Comparison of ENCODE assay signal across 1 cellular context in the genomic region with DNA sequence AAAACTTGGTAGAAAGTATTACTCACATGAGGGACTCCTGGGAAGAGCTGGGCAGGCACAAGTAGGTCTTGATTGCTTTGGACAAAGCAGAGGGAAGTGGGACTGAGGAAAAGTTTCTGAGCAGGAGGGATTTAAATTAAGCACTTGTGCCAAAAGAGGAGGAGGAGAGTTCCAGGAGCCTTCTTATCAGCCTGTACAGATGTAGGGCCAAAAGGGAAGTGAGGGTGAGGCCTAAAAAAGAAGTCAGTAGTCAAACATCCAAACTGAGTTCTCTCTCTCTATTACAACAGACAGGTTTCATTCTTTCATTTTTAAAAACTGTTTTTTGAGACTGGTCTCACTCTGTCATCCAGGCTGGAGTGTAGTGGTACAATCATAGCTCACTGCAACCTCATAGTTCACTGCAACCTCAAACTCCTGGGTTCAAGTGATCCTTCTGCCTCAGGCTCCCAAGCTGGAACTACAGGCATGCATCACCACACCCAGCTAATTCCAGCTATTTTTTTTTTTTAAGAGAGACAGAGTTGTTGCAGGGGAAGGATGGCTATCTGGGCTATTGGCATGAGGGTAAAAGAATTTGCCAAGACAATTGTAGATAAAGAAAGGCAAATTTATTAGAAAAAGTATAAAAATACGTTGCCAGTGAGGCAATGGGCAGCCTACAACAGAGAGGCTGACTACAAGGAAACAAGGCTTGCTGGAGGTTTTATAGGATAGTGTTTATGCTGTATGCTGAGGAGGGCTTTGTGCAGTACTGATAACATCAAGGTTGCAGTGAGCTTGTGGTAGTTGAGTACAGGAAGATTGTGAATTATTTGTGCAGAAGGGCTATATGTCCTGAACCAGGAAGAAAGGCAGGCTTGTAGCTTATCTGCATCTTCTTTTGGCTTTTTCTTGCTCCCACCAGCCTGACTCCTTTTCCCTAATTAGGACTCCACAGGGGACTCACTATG.
A peak's percentile ranks its signal among the peaks of the same experiment; 100 is the strongest.
TF ChIP-seq lines count a peak whose summit lies in the region.

No MANE protein-coding gene starts in this region.

TF ChIP-seq in K562, 482 proteins besides CTCF, POLR2A, EP300 and RAD21 (continued from another document and continues in another):
- TF ChIP-seq, protein P1, sequence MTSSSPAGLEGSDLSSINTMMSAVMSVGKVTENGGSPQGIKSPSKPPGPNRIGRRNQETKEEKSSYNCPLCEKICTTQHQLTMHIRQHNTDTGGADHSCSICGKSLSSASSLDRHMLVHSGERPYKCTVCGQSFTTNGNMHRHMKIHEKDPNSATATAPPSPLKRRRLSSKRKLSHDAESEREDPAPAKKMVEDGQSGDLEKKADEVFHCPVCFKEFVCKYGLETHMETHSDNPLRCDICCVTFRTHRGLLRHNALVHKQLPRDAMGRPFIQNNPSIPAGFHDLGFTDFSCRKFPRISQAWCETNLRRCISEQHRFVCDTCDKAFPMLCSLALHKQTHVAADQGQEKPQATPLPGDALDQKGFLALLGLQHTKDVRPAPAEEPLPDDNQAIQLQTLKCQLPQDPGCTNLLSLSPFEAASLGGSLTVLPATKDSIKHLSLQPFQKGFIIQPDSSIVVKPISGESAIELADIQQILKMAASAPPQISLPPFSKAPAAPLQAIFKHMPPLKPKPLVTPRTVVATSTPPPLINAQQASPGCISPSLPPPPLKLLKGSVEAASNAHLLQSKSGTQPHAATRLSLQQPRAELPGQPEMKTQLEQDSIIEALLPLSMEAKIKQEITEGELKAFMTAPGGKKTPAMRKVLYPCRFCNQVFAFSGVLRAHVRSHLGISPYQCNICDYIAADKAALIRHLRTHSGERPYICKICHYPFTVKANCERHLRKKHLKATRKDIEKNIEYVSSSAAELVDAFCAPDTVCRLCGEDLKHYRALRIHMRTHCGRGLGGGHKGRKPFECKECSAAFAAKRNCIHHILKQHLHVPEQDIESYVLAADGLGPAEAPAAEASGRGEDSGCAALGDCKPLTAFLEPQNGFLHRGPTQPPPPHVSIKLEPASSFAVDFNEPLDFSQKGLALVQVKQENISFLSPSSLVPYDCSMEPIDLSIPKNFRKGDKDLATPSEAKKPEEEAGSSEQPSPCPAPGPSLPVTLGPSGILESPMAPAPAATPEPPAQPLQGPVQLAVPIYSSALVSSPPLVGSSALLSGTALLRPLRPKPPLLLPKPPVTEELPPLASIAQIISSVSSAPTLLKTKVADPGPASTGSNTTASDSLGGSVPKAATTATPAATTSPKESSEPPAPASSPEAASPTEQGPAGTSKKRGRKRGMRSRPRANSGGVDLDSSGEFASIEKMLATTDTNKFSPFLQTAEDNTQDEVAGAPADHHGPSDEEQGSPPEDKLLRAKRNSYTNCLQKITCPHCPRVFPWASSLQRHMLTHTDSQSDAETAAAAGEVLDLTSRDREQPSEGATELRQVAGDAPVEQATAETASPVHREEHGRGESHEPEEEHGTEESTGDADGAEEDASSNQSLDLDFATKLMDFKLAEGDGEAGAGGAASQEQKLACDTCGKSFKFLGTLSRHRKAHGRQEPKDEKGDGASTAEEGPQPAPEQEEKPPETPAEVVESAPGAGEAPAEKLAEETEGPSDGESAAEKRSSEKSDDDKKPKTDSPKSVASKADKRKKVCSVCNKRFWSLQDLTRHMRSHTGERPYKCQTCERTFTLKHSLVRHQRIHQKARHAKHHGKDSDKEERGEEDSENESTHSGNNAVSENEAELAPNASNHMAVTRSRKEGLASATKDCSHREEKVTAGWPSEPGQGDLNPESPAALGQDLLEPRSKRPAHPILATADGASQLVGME (CRISPR knock-in tag; IDR thresholded peaks at IDR 0.05), result no peak
- TF ChIP-seq, protein P2, sequence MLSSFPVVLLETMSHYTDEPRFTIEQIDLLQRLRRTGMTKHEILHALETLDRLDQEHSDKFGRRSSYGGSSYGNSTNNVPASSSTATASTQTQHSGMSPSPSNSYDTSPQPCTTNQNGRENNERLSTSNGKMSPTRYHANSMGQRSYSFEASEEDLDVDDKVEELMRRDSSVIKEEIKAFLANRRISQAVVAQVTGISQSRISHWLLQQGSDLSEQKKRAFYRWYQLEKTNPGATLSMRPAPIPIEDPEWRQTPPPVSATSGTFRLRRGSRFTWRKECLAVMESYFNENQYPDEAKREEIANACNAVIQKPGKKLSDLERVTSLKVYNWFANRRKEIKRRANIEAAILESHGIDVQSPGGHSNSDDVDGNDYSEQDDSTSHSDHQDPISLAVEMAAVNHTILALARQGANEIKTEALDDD (IDR thresholded peaks at IDR 0.05), result peak; percentile 66; the same call in 1 of the 2 replicates
- no peak for TF ChIP-seq ZNF3 (CRISPR knock-in tag; IDR thresholded peaks at IDR 0.05)
- no peak for TF ChIP-seq TFAM (CRISPR knock-in tag; conservative IDR thresholded peaks at IDR 0.05)
- TF ChIP-seq BRD4 (IDR thresholded peaks at IDR 0.05), result peak; percentile 69; the same call in 1 of the 2 replicates
- TF ChIP-seq, protein P3, sequence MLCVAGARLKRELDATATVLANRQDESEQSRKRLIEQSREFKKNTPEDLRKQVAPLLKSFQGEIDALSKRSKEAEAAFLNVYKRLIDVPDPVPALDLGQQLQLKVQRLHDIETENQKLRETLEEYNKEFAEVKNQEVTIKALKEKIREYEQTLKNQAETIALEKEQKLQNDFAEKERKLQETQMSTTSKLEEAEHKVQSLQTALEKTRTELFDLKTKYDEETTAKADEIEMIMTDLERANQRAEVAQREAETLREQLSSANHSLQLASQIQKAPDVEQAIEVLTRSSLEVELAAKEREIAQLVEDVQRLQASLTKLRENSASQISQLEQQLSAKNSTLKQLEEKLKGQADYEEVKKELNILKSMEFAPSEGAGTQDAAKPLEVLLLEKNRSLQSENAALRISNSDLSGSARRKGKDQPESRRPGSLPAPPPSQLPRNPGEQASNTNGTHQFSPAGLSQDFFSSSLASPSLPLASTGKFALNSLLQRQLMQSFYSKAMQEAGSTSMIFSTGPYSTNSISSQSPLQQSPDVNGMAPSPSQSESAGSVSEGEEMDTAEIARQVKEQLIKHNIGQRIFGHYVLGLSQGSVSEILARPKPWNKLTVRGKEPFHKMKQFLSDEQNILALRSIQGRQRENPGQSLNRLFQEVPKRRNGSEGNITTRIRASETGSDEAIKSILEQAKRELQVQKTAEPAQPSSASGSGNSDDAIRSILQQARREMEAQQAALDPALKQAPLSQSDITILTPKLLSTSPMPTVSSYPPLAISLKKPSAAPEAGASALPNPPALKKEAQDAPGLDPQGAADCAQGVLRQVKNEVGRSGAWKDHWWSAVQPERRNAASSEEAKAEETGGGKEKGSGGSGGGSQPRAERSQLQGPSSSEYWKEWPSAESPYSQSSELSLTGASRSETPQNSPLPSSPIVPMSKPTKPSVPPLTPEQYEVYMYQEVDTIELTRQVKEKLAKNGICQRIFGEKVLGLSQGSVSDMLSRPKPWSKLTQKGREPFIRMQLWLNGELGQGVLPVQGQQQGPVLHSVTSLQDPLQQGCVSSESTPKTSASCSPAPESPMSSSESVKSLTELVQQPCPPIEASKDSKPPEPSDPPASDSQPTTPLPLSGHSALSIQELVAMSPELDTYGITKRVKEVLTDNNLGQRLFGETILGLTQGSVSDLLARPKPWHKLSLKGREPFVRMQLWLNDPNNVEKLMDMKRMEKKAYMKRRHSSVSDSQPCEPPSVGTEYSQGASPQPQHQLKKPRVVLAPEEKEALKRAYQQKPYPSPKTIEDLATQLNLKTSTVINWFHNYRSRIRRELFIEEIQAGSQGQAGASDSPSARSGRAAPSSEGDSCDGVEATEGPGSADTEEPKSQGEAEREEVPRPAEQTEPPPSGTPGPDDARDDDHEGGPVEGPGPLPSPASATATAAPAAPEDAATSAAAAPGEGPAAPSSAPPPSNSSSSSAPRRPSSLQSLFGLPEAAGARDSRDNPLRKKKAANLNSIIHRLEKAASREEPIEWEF (CRISPR knock-in tag; IDR thresholded peaks at IDR 0.05), result no peak
- no peak for TF ChIP-seq FOXJ3 (CRISPR knock-in tag; IDR thresholded peaks at IDR 0.05)
- TF ChIP-seq ZNF134 (CRISPR knock-in tag; conservative IDR thresholded peaks at IDR 0.05), result no peak
- TF ChIP-seq ZNF586 (CRISPR knock-in tag; conservative IDR thresholded peaks at IDR 0.05), result no peak
- TF ChIP-seq POLR3A (IDR thresholded peaks at IDR 0.05; ENCODE audit: borderline replicate concordance, extremely low read depth, insufficient read depth, insufficient read length), result no peak
- TF ChIP-seq ARNT (IDR thresholded peaks at IDR 0.05), result peak in 1 of 2 experiments; percentile 83; a peak in 3 of 4 replicates
- TF ChIP-seq, protein P4, sequence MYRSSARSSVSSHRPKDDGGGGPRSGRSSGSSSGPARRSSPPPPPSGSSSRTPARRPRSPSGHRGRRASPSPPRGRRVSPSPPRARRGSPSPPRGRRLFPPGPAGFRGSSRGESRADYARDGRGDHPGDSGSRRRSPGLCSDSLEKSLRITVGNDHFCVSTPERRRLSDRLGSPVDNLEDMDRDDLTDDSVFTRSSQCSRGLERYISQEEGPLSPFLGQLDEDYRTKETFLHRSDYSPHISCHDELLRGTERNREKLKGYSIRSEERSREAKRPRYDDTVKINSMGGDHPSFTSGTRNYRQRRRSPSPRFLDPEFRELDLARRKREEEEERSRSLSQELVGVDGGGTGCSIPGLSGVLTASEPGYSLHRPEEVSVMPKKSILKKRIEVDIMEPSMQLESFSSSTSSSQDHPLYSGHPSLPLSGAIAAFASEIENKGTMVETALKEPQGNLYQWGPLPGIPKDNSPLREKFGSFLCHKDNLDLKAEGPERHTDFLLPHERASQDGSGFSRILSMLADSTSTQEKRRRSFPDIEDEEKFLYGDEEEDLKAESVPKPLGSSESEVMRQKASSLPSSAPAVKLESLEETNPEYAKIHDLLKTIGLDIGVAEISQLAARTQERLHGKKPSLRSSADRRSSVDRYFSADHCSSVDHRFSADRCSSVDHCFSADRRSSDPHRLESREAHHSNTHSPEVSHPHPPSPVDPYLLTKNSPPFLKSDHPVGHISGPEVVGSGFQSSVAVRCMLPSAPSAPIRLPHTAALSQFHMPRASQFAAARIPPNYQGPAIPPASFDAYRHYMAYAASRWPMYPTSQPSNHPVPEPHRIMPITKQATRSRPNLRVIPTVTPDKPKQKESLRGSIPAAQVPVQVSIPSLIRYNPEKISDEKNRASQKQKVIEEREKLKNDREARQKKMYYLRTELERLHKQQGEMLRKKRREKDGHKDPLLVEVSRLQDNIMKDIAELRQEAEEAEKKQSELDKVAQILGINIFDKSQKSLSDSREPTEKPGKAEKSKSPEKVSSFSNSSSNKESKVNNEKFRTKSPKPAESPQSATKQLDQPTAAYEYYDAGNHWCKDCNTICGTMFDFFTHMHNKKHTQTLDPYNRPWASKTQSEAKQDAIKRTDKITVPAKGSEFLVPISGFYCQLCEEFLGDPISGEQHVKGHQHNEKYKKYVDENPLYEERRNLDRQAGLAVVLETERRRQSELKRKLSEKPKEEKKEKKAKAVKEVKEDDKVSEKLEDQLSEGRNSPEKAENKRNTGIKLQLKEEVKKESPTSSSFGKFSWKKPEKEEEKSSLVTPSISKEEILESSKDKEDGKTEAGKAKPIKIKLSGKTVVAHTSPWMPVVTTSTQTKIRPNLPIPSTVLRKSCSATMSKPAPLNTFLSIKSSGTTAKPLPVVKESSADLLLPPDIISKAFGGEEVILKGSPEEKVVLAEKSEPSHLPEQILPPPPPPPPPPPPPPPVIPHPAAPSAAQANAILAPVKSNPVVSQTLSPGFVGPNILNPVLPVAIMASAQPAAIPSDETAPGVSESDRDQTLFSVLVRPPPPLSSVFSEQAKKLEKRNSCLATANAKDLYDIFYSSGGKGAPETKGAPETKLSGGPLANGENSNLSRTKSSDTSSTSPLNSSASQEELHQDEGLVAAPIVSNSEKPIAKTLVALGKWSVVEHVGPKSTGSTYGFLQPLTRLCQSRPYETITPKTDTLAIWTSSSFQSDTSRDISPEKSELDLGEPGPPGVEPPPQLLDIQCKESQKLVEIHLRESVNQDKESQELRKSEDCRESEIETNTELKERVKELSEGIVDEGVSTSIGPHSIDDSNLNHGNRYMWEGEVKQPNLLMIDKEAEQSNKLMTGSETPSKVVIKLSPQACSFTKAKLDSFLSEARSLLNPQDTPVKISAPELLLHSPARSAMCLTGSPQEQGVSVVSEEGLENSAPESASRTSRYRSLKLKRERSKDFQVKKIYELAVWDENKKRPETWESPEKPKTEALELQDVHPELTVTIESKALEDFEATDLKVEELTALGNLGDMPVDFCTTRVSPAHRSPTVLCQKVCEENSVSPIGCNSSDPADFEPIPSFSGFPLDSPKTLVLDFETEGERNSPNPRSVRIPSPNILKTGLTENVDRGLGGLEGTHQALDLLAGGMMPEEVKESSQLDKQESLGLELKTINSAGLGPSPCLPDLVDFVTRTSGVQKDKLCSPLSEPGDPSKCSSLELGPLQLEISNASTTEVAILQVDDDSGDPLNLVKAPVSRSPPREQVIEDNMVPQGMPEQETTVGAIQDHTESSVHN (IDR thresholded peaks at IDR 0.05; ENCODE audit: borderline replicate concordance in 1 of 2, low read depth in 1 of 2), result no peak
- no peak for TF ChIP-seq ZNF764 (CRISPR knock-in tag; IDR thresholded peaks at IDR 0.05; ENCODE audit: low read depth)
- peak; percentile 43 for TF ChIP-seq MEIS2 (IDR thresholded peaks at IDR 0.05; ENCODE audit: partially characterized antibody)
- TF ChIP-seq, protein P5, sequence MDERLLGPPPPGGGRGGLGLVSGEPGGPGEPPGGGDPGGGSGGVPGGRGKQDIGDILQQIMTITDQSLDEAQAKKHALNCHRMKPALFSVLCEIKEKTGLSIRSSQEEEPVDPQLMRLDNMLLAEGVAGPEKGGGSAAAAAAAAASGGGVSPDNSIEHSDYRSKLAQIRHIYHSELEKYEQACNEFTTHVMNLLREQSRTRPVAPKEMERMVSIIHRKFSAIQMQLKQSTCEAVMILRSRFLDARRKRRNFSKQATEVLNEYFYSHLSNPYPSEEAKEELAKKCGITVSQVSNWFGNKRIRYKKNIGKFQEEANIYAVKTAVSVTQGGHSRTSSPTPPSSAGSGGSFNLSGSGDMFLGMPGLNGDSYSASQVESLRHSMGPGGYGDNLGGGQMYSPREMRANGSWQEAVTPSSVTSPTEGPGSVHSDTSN (CRISPR knock-in tag; IDR thresholded peaks at IDR 0.05; ENCODE audit: low read depth), result no peak
- TF ChIP-seq, protein P5 (tag; conservative IDR thresholded peaks at IDR 0.05; ENCODE audit: low read depth), result peak; percentile 18; the same call in 1 of the 2 replicates
- TF ChIP-seq ZNF146 (CRISPR knock-in tag; IDR thresholded peaks at IDR 0.05; ENCODE audit: unreplicated experiment), result no peak
- peak; percentile 89 for TF ChIP-seq TAL1 (IDR thresholded peaks at IDR 0.05)
- TF ChIP-seq PHTF2 (CRISPR knock-in tag; IDR thresholded peaks at IDR 0.05), result no peak
- TF ChIP-seq TRIM28 (IDR thresholded peaks at IDR 0.05), result no peak
- TF ChIP-seq PURB (CRISPR knock-in tag; IDR thresholded peaks at IDR 0.05; ENCODE audit: low read depth), result no peak
- TF ChIP-seq ATF1 (CRISPR knock-in tag; IDR thresholded peaks at IDR 0.05), result no peak
- no peak; the same call in 1 of the 2 replicates for TF ChIP-seq ATF1 (tag; IDR thresholded peaks at IDR 0.05)
- no peak for TF ChIP-seq FUS (optimal IDR thresholded peaks at IDR 0.05; ENCODE audit: low read depth, low read length)
- peak; percentile 83 for TF ChIP-seq CCNT2 (IDR thresholded peaks at IDR 0.05; ENCODE audit: borderline replicate concordance, extremely low read depth, insufficient read length, low read depth, low read length)
